Comparison of ENCODE assay signal across 18 cellular contexts in the genomic region with DNA sequence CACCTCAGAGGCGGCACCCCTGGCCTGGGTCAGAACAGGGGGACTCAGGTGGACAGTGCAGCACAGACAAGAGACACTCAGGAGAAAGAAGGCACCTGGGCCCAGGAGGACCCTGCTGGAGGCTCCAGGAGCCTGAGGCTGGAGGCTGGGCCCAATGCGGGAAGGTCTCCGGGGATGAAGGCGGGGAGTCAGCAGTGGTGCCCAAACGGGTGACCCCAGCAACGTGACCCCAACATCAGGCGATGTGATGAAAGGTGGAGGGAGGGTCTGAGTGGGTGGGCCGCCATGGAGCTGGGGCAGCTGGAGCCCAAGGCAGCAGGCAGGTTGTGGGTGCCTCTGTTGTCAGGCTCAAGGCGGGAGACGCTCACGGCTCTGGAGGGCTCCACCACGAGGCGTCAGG. TPM values are rescaled to one million over a fixed set of nuclear protein-coding genes. Genes with fewer than 3 reads are reported as not detected.
DNase-seq lines count a peak whose midpoint lies in the region; ATAC-seq and TF ChIP-seq lines count a peak whose summit lies in the region.
"Had no signal": no experiment of that assay in that cellular context is flagged by ENCODE, and none has a peak within 500 bp of the region (broad histone marks: within the 10 kb centered on the region; RNA-seq: fewer than 3 reads in every experiment).

No MANE protein-coding gene starts in this region.

- H2AFZ ChIP-seq in OCI-LY3 (ENCODE audit: low read depth, low read length): no peak overlapping the region
- H2AFZ ChIP-seq: GM23338 had no signal

- intact Hi-C loops in CD14-positive monocyte (cut with micrococcal nuclease): no loop called here

- peak overlapping the region; percentile 73 for H3K4me2 ChIP-seq in OCI-LY3 (ENCODE audit: low read length)
- H3K4me2 ChIP-seq: GM23338 had no signal

- H3K4me3 Mint-ChIP-seq in CD14-positive monocyte: no peak overlapping the region
- no peak overlapping the region for H3K4me3 Mint-ChIP-seq in central memory CD8-positive, alpha-beta T cell
- H3K4me3 Mint-ChIP-seq in stimulated activated memory B cell treated with anti-CD40 and anti-IgM and Interleukin-4, amounts not matched to agents 10 μg/mL and 1 μg/mL and 100 μg/mL, for 72 hours: peak overlapping the region; percentile 36
- H3K4me3 Mint-ChIP-seq: GM23338 had no signal

- H3K9ac ChIP-seq in OCI-LY3 (ENCODE audit: low read length): peak overlapping the region; percentile 84

- H3K9me3 ChIP-seq in OCI-LY3 (ENCODE audit: insufficient read depth, low read length): no peaks in the 10 kb centered on the region
- H3K9me3 ChIP-seq: SJSA1 had no signal

- H3K27me3 ChIP-seq in OCI-LY3 (ENCODE audit: low read depth, low read length): no peaks in the 10 kb centered on the region
- H3K27me3 ChIP-seq: SJSA1 had no signal

- H3K4me3 ChIP-seq in OCI-LY3 (ENCODE audit: low read length): no peak overlapping the region
- H3K4me3 ChIP-seq: GM23338, K562, SJSA1 had no signal

- peaks cover 0 to 3% (median 0%) of the 10 kb centered on the region in 7 donors for H3K9me3 Mint-ChIP-seq in CD14-positive monocyte
- no peaks in the 10 kb centered on the region for H3K9me3 Mint-ChIP-seq in central memory CD8-positive, alpha-beta T cell
- H3K9me3 Mint-ChIP-seq in stimulated activated memory B cell treated with anti-CD40 and anti-IgM and Interleukin-4, amounts not matched to agents 10 μg/mL and 1 μg/mL and 100 μg/mL, for 72 hours: no peaks in the 10 kb centered on the region
- H3K9me3 Mint-ChIP-seq: GM23338 had no signal

- peaks cover 0 to 5% (median 0%) of the 10 kb centered on the region in 3 donors for H3K27me3 Mint-ChIP-seq in CD14-positive monocyte (ENCODE audit: low read depth in 3 of 3)
- H3K27me3 Mint-ChIP-seq in central memory CD8-positive, alpha-beta T cell: no peaks in the 10 kb centered on the region
- H3K27me3 Mint-ChIP-seq in stimulated activated memory B cell treated with anti-CD40 and anti-IgM and Interleukin-4, amounts not matched to agents 10 μg/mL and 1 μg/mL and 100 μg/mL, for 72 hours: no peaks in the 10 kb centered on the region

- ATAC-seq in central memory CD8-positive, alpha-beta T cell (replicated peaks; ENCODE audit: extremely low read depth, poor library complexity, severe bottlenecking): no peak
- no peak for ATAC-seq in stimulated activated memory B cell treated with anti-CD40 and anti-IgM and Interleukin-4, amounts not matched to agents 10 μg/mL and 1 μg/mL and 100 μg/mL, for 72 hours
- ATAC-seq: GM23338, HCT116, K562 had no signal

- no peaks in the 10 kb centered on the region for H4K20me1 ChIP-seq in OCI-LY3 (ENCODE audit: insufficient read depth, low read length)

- peaks cover 97% of the 10 kb centered on the region for H3K4me1 ChIP-seq in OCI-LY3 (ENCODE audit: low read length)

- H3K36me3 ChIP-seq in OCI-LY3 (replicated peaks; ENCODE audit: low read depth, low read length): peaks cover 60% of the 10 kb centered on the region

- H3K36me3 Mint-ChIP-seq in CD14-positive monocyte: peaks cover 67 to 89% of the 10 kb centered on the region in 2 donors
- H3K36me3 Mint-ChIP-seq in central memory CD8-positive, alpha-beta T cell (ENCODE audit: insufficient read depth): peaks cover 59% of the 10 kb centered on the region
- H3K36me3 Mint-ChIP-seq in stimulated activated memory B cell treated with anti-CD40 and anti-IgM and Interleukin-4, amounts not matched to agents 10 μg/mL and 1 μg/mL and 100 μg/mL, for 72 hours: peaks cover 85% of the 10 kb centered on the region

- peak overlapping the region; percentile 100 for H3K27ac ChIP-seq in OCI-LY3 (ENCODE audit: low read length)
- H3K27ac ChIP-seq: SJSA1 had no signal

- DNase-seq in CD14-positive monocyte (ENCODE audit: low spot score) (no peak), SHP77 (lab: John Stamatoyannopoulos, UW) (no peak), NCI-H146 treated with DMSO at 0.1 percent for 48 hours (lab: John Stamatoyannopoulos, UW; ENCODE audit: unreplicated experiment) (no peak), NK-92 (lab: John Stamatoyannopoulos, UW; ENCODE audit: unreplicated experiment) (no peak)
- DNase-seq in central memory CD8-positive, alpha-beta T cell (ENCODE audit: low spot score in 2 of 2): no peak
- DNase-seq: DMS79 treated with DMSO at 0.1 percent for 48 hours, NCI-H1105 treated with DMSO at 0.1 percent for 48 hours, NCI-H187, NCI-H2107, NCI-H2227 treated with DMSO at 0.1 percent for 48 hours, NCI-H510A treated with DMSO at 0.1 percent for 48 hours, SW 1271 had no signal

- TF ChIP-seq CTCF in CD14-positive monocyte (IDR thresholded peaks at IDR 0.05) (no peak), OCI-LY3 (IDR thresholded peaks at IDR 0.05; ENCODE audit: low read depth, low read length) (no peak)

- peaks cover 47% of the 10 kb centered on the region for H3K4me1 Mint-ChIP-seq in CD14-positive monocyte
- H3K4me1 Mint-ChIP-seq in central memory CD8-positive, alpha-beta T cell: peaks cover 41% of the 10 kb centered on the region
- H3K4me1 Mint-ChIP-seq in stimulated activated memory B cell treated with anti-CD40 and anti-IgM and Interleukin-4, amounts not matched to agents 10 μg/mL and 1 μg/mL and 100 μg/mL, for 72 hours: peaks cover 96% of the 10 kb centered on the region

- H3K79me2 ChIP-seq in OCI-LY3 (ENCODE audit: low read length): peaks cover 83% of the 10 kb centered on the region

- H3K27ac Mint-ChIP-seq in CD14-positive monocyte: peak overlapping the region in 5 of 7 donors; percentile 2 to 80 (median 57)
- H3K27ac Mint-ChIP-seq in central memory CD8-positive, alpha-beta T cell (ENCODE audit: low read depth): peak overlapping the region; percentile 35
- H3K27ac Mint-ChIP-seq in stimulated activated memory B cell treated with anti-CD40 and anti-IgM and Interleukin-4, amounts not matched to agents 10 μg/mL and 1 μg/mL and 100 μg/mL, for 72 hours: peak overlapping the region; percentile 97
- H3K27ac Mint-ChIP-seq: GM23338 had no signal

RNA-seq across cellular contexts. Expression of a gene that starts 37.5 kb away (rescaled TPM):
- 10 to 100 TPM; 34.1 to 34.8 TPM for polyA plus RNA-seq in CD14-positive monocyte

RNA-seq across cellular contexts. Expression of a gene that starts 41.0 kb away (rescaled TPM):
- polyA plus RNA-seq in CD14-positive monocyte: not detected
- polyA plus RNA-seq: K562 had no signal

Comparison
In these comparisons a context has a peak if more than half of its experiments do, and no peak if none do; other contexts are left out.
1. H3K27ac Mint-ChIP-seq: peak in every context shown above with its lines; median percentile 97 in stimulated activated memory B cell treated with anti-CD40 and anti-IgM and Interleukin-4, amounts not matched to agents 10 μg/mL and 1 μg/mL and 100 μg/mL, for 72 hours; 57 in CD14-positive monocyte; 35 in central memory CD8-positive, alpha-beta T cell.